ENCODE assay signal across 1 cellular context in genomic region chr2:207049122-207049521, GRCh38.
TF ChIP-seq lines count a peak whose summit lies in the region.

No MANE protein-coding gene starts in this region.

TF ChIP-seq in GM23338, 12 proteins besides CTCF, POLR2A, EP300 and RAD21 (continued from another document):
- TF ChIP-seq ZNF462 (CRISPR knock-in tag; IDR thresholded peaks at IDR 0.05): no peak
TF ChIP-seq in GM23338: peak in this region for 0.
